ENCODE assay signal across 8 cellular contexts in the genomic region with DNA sequence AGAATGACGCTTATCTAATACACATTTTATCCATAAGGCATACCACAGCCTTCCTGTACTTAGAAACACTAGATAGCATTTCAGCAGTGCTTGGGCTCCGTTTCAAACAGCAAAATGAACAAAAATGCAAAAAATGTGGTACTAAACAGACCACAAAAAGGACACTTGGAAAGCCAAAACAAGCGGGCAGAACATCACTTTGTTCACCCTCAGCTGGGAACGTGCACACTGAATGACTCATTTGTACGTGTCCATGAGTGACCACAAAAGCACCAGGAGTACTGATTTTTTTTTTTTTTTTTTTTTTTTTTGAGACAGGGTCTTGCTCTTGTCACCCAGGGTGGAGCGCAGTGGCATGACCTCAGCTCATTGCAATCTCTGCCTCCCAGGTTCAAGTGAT. TPM values are rescaled to one million over a fixed set of nuclear protein-coding genes. Genes with fewer than 3 reads are reported as not detected.
DNase-seq lines count a peak whose midpoint lies in the region; ATAC-seq and TF ChIP-seq lines count a peak whose summit lies in the region.

No MANE protein-coding gene starts in this region.

- in situ Hi-C loops in mammary epithelial cell (cut with MboI; ENCODE audit: low sequenced_read_pairs in 2 of 2), result no loop called here

- H3K36me3 ChIP-seq in mammary epithelial cell (ENCODE audit: insufficient read depth, low read length) (no peaks in the 10 kb centered on the region), skeletal muscle satellite cell (ENCODE audit: insufficient read depth, low read length) (no peaks in the 10 kb centered on the region)

- no peak overlapping the region for H3K9ac ChIP-seq in mammary epithelial cell (ENCODE audit: insufficient read depth, low read length)
- H3K9ac ChIP-seq in skeletal muscle satellite cell (ENCODE audit: low read depth, low read length), result peak overlapping the region; percentile 71

- H4K20me1 ChIP-seq in mammary epithelial cell (ENCODE audit: insufficient read depth, low read length), result no peaks in the 10 kb centered on the region

- H3K79me2 ChIP-seq in mammary epithelial cell (ENCODE audit: insufficient read depth, low read length), result no peaks in the 10 kb centered on the region

- no peak for TF ChIP-seq CTCF in mammary epithelial cell (conservative IDR thresholded peaks at IDR 0.05 in 1 of 2, IDR thresholded peaks at IDR 0.05 in 1 of 2; ENCODE audit: extremely low read depth in 1 of 2, insufficient read depth in 1 of 2, low read depth in 1 of 2, low read length in 2 of 2)

- H3K4me3 ChIP-seq in mammary epithelial cell (replicated peaks in 1 of 3; ENCODE audit: insufficient read depth in 1 of 3, low read depth in 2 of 3, low read length in 3 of 3) (no peak overlapping the region), skeletal muscle satellite cell (ENCODE audit: low read length) (no peak overlapping the region)

- WGBS in mammary epithelial cell (ENCODE audit: low coverage, missing lambda C conversion rate), result 20% methylated on average over 6 of the region's 6 CpGs

- dilution Hi-C loops in mammary epithelial cell (cut with HindIII; ENCODE audit: low sequenced_read_pairs), result no loop called here

- CTCF ChIA-PET in mammary epithelial cell (lab: Charles Lee; ENCODE audit: low non-redundant PET), result no interaction called here

- peak; percentile 51 for DNase-seq in activated effector memory CD4-positive, alpha-beta T cell treated with anti-CD3 and anti-CD28 coated beads, Interleukin-2, amount 50 U/mL, for 16 hours
- DNase-seq in activated effector memory CD4-positive, alpha-beta T cell treated with Interleukin-2 at 50 U/mL for 16 hours, result no peak
- DNase-seq in mammary epithelial cell, result peak; percentile 82
- DNase-seq in NK-92 treated with Interleukin-12 subunit alpha and Interleukin-12 subunit beta, amount 100 ng/mL, for 24 hours (lab: John Stamatoyannopoulos, UW), result no peak
- DNase-seq in stimulated activated CD4-positive, alpha-beta T cell treated with anti-CD3 and anti-CD28 coated beads, Interleukin-4, amount 100 ng/mL, for 24 hours, result no peak

- H3K27ac ChIP-seq in mammary epithelial cell (ENCODE audit: insufficient read depth, low read depth, low read length), result no peak overlapping the region

- intact Hi-C loops in mammary epithelial cell (cut with micrococcal nuclease), result loop anchor here (5.0 kb wide), 1 partner anchor 81 kb away; no protein-coding TSS in a partner anchor

- peak; percentile 29 for ATAC-seq in HG03457 (IDR thresholded peaks at IDR 0.05; ENCODE audit: unreplicated experiment)
- ATAC-seq in GM19324 (IDR thresholded peaks at IDR 0.05; ENCODE audit: low FRiP score, unreplicated experiment), result no peak

- H3K27me3 ChIP-seq in mammary epithelial cell (ENCODE audit: insufficient read depth, low read length) (peaks cover 2% of the 10 kb centered on the region), skeletal muscle satellite cell (ENCODE audit: control insufficient read depth, insufficient read depth, low read length) (no peaks in the 10 kb centered on the region)

- H3K9me3 ChIP-seq in mammary epithelial cell (replicated peaks; ENCODE audit: insufficient read depth, low read length), result no peaks in the 10 kb centered on the region
- no peaks in the 10 kb centered on the region for H3K9me3 ChIP-seq in skeletal muscle satellite cell (replicated peaks; ENCODE audit: low read length)

- peak overlapping the region; percentile 13 for H3K4me2 ChIP-seq in mammary epithelial cell (ENCODE audit: insufficient read depth, low read depth, low read length)
- H3K4me2 ChIP-seq in skeletal muscle satellite cell (ENCODE audit: low read length), result peak overlapping the region; percentile 14

- no peak overlapping the region for H2AFZ ChIP-seq in mammary epithelial cell (ENCODE audit: low read depth, low read length)

- BruUV-seq in mammary epithelial cell (replicated peaks; lab: Mats Ljungman, UMichigan), result no TSS peak

- peaks cover 40% of the 10 kb centered on the region for H3K4me1 ChIP-seq in mammary epithelial cell (ENCODE audit: insufficient read depth, low read length)
- peaks cover 65% of the 10 kb centered on the region for H3K4me1 ChIP-seq in skeletal muscle satellite cell (ENCODE audit: control insufficient read depth, insufficient read depth, low read length)

RNA-seq across cellular contexts. Expression of gene FOXN3, which starts 8.9 kb away (rescaled TPM):
- 10 to 100 TPM in 1 of 2 donors, 1 to 10 TPM in 1; 4.6 to 17.0 TPM for total RNA-seq in mammary epithelial cell
- 4.0 TPM for polyA plus RNA-seq in mammary epithelial cell
- polyA minus RNA-seq in mammary epithelial cell, result 18.6 TPM
- 19.4 and 22.6 TPM in 2 replicates for total RNA-seq in skeletal muscle satellite cell (2012; rRNA removed)

Comparison
In these comparisons a context has a peak if more than half of its experiments do, and no peak if none do; other contexts are left out.
1. DNase-seq: peak in activated effector memory CD4-positive, alpha-beta T cell treated with anti-CD3 and anti-CD28 coated beads, Interleukin-2, amount 50 U/mL, for 16 hours (single experiment) and mammary epithelial cell (single experiment); none in activated effector memory CD4-positive, alpha-beta T cell treated with Interleukin-2 at 50 U/mL for 16 hours (single experiment), NK-92 treated with Interleukin-12 subunit alpha and Interleukin-12 subunit beta, amount 100 ng/mL, for 24 hours (single experiment) and stimulated activated CD4-positive, alpha-beta T cell treated with anti-CD3 and anti-CD28 coated beads, Interleukin-4, amount 100 ng/mL, for 24 hours (single experiment).